In genomic region chr11:1297576-1298473, GRCh38 we compare ENCODE assay signal across 13 cellular contexts. TPM values are rescaled to one million over a fixed set of nuclear protein-coding genes. Genes with fewer than 3 reads are reported as not detected.
DNase-seq lines count a peak whose midpoint lies in the region; ATAC-seq, FAIRE-seq and TF ChIP-seq lines count a peak whose summit lies in the region.
"Had no signal": no experiment of that assay in that cellular context is flagged by ENCODE, and none has a peak within 500 bp of the region (broad histone marks: within the 10 kb centered on the region; RNA-seq: fewer than 3 reads in every experiment).

No MANE protein-coding gene starts in this region.

- WGBS in HepG2 (ENCODE audit: low lambda C conversion rate) = 67% methylated on average over 22 of the region's 31 CpGs
- WGBS in spleen, 5 donors = 61 to 71% (median 64%) methylated on average over 23 to 31 of the region's 31 CpGs

- H3K4me2 ChIP-seq in HepG2 (ENCODE audit: low read depth, low read length) (peak overlapping the region; percentile 76; the same call in 1 of the 2 replicates), OCI-LY7 (ENCODE audit: low read length) (no peak overlapping the region)

- H3K4me1 Mint-ChIP-seq in T-helper 17 cell = peaks cover 14% of the 10 kb centered on the region

- intact Hi-C loops in HepG2 (cut with micrococcal nuclease; ENCODE audit: unreplicated experiment) (loop anchor here (2.0 kb wide), 1 partner anchor 33 kb away; no protein-coding TSS in a partner anchor), spleen (cut with DNase I; ENCODE audit: low total_unique reads) (no loop called here), OCI-LY7 (cut with micrococcal nuclease; ENCODE audit: unreplicated experiment) (no loop called here)

- no peaks in the 10 kb centered on the region for H3K9me2 ChIP-seq in OCI-LY7 (ENCODE audit: insufficient read depth, low read length)

- no peak for FAIRE-seq in HepG2 (lab: Jason Lieb, UNC)
- FAIRE-seq: endometrium had no signal

- TF ChIP-seq EP300 in HepG2 (IDR thresholded peaks at IDR 0.05; ENCODE audit: low read depth in 2 of 2, low read length in 2 of 2) = no peak
- no peak for TF ChIP-seq EP300 in HepG2 (CRISPR knock-in tag; IDR thresholded peaks at IDR 0.05; ENCODE audit: borderline replicate concordance)

- no TSS peak for BruUV-seq in HepG2 (replicated peaks; lab: Mats Ljungman, UMichigan)
- no TSS peak for BruUV-seq in OCI-LY7 (replicated peaks; lab: Mats Ljungman, UMichigan)

- DNase-seq in T-helper 17 cell (no peak), HepG2 (ENCODE audit: low spot score) (no peak), spleen (peak; percentile 80), OCI-LY7 (ENCODE audit: low spot score) (no peak)
- DNase-seq: HFFc6, mammary epithelial cell, NCI-H187 treated with DMSO at 0.1 percent for 48 hours had no signal

- H3K27ac Mint-ChIP-seq in T-helper 17 cell = peak overlapping the region; percentile 51
- H3K27ac Mint-ChIP-seq: CD8-positive, alpha-beta T cell; HFFc6 had no signal

- ATAC-seq in T-helper 17 cell (no peak), HepG2 (no peak), GM21423 (IDR thresholded peaks at IDR 0.05; ENCODE audit: unreplicated experiment) (no peak), HG02798 (IDR thresholded peaks at IDR 0.05; ENCODE audit: poor library complexity, unreplicated experiment) (no peak)
- ATAC-seq: CD8-positive, alpha-beta T cell had no signal

- CTCF ChIA-PET in HepG2 (lab: Yijun Ruan, JAX; ENCODE audit: low intra/inter-chr PET ratio, low total read pairs) = no interaction called here
- CTCF ChIA-PET in OCI-LY7 (lab: Charles Lee; ENCODE audit: unreplicated experiment) = no interaction called here

- TF ChIP-seq CTCF in HepG2 (CRISPR knock-in tag; IDR thresholded peaks at IDR 0.05) = no peak
- no peak for TF ChIP-seq CTCF in spleen (IDR thresholded peaks at IDR 0.05 in 8 of 11, conservative IDR thresholded peaks at IDR 0.05 in 3 of 11)
- TF ChIP-seq CTCF in OCI-LY7 (conservative IDR thresholded peaks at IDR 0.05; ENCODE audit: low read length) = no peak

- no peaks in the 10 kb centered on the region for H3K27me3 Mint-ChIP-seq in T-helper 17 cell

- POLR2A ChIA-PET in HepG2 (lab: Yijun Ruan, JAX) = no interaction called here
- POLR2A ChIA-PET in OCI-LY7 (lab: Charles Lee) = no interaction called here

- in situ Hi-C loops in HepG2 (cut with HindIII; ENCODE audit: extremely low pct_ligation_motif_present, low pct_unique_long_range_greater_than_20kb) = loop anchor here (10.0 kb wide), 1 partner anchor 87 kb away; the partner anchor contains the start of gene BRSK2

- H3K4me1 ChIP-seq in HepG2 (ENCODE audit: insufficient read depth, low read length) = peaks cover 55% of the 10 kb centered on the region
- H3K4me1 ChIP-seq in spleen = peaks cover 7 to 71% (median 46%) of the 10 kb centered on the region in 6 donors
- no peaks in the 10 kb centered on the region for H3K4me1 ChIP-seq in OCI-LY7 (ENCODE audit: insufficient read depth, low read length, poor library complexity, severe bottlenecking)

- H3K4me3 Mint-ChIP-seq in T-helper 17 cell = no peak overlapping the region
- H3K4me3 Mint-ChIP-seq: CD8-positive, alpha-beta T cell; HFFc6 had no signal

- no peak for TF ChIP-seq POLR2A in HepG2 (IDR thresholded peaks at IDR 0.05; ENCODE audit: insufficient read depth in 1 of 2, low read depth in 2 of 2, low read length in 2 of 2)
- no peak for TF ChIP-seq POLR2A in spleen (IDR thresholded peaks at IDR 0.05)

- H3K36me3 ChIP-seq in HepG2 (replicated peaks in 1 of 2; ENCODE audit: control insufficient read depth in 1 of 2, insufficient read depth in 2 of 2, low read length in 2 of 2) (peaks cover 12 to 25% of the 10 kb centered on the region in 2 experiments; a peak in 4 of 5 replicates), spleen (peaks cover 0 to 81% (median 32%) of the 10 kb centered on the region in 6 donors), OCI-LY7 (ENCODE audit: insufficient read depth, low read length) (peaks cover 9% of the 10 kb centered on the region; the same call in 1 of the 2 replicates)

- H4K20me1 ChIP-seq in HepG2 (ENCODE audit: insufficient read depth, low read length) = no peaks in the 10 kb centered on the region; the same call in 1 of the 2 replicates
- no peaks in the 10 kb centered on the region for H4K20me1 ChIP-seq in OCI-LY7 (ENCODE audit: insufficient read depth, low read length)

- H3K27ac ChIP-seq in cingulate gyrus (ENCODE audit: low read depth, low read length) = peak overlapping the region; percentile 88
- H3K27ac ChIP-seq in HepG2 (ENCODE audit: extremely low read length, insufficient read depth, low read length) = peak overlapping the region; percentile 33
- peak overlapping the region in 5 of 8 donors; percentile 1 to 72 (median 58) for H3K27ac ChIP-seq in spleen
- H3K27ac ChIP-seq in OCI-LY7 (ENCODE audit: low read depth, low read length, poor library complexity, severe bottlenecking) = no peak overlapping the region
- H3K27ac ChIP-seq: SK-N-MC had no signal

- H3K36me3 Mint-ChIP-seq in T-helper 17 cell (ENCODE audit: low read depth) = no peaks in the 10 kb centered on the region

- H3K9ac ChIP-seq in HepG2 (ENCODE audit: insufficient read depth, low read depth, low read length) = no peak overlapping the region; the same call in 1 of the 2 replicates

- H3K9me3 ChIP-seq in T-helper 17 cell (ENCODE audit: control insufficient read depth, low read length, poor library complexity, severe bottlenecking) (no peaks in the 10 kb centered on the region), HepG2 (ENCODE audit: low read length) (no peaks in the 10 kb centered on the region), spleen (no peaks in the 10 kb centered on the region), OCI-LY7 (ENCODE audit: low read length) (no peaks in the 10 kb centered on the region)

- H2AFZ ChIP-seq in HepG2 (ENCODE audit: low read length) (no peak overlapping the region), OCI-LY7 (ENCODE audit: low read length) (no peak overlapping the region)

- H3K79me2 ChIP-seq in HepG2 (ENCODE audit: insufficient read depth, low read length) (peaks cover 56% of the 10 kb centered on the region), OCI-LY7 (ENCODE audit: insufficient read depth, low read depth, low read length) (no peaks in the 10 kb centered on the region)

- no peak for TF ChIP-seq RAD21 in HepG2 (CRISPR knock-in tag; IDR thresholded peaks at IDR 0.05)

- H3K4me3 ChIP-seq in HepG2 (replicated peaks in 1 of 3; ENCODE audit: insufficient read depth in 1 of 3, low read depth in 2 of 3, low read length in 3 of 3) (no peak overlapping the region), spleen (no peak overlapping the region), OCI-LY7 (ENCODE audit: low read depth, low read length, poor library complexity, severe bottlenecking) (no peak overlapping the region)
- H3K4me3 ChIP-seq: SK-N-MC had no signal

- H3K27me3 ChIP-seq in HepG2 (ENCODE audit: control insufficient read depth in 1 of 2, insufficient read depth in 2 of 2, low read length in 2 of 2) (no peaks in the 10 kb centered on the region), spleen (replicated peaks in 1 of 7) (no peaks in the 10 kb centered on the region)

TF ChIP-seq in HepG2, 621 proteins besides CTCF, POLR2A, EP300 and RAD21 (continues in another document):
- no peak for TF ChIP-seq MYPOP (CRISPR knock-in tag; IDR thresholded peaks at IDR 0.05)
- TF ChIP-seq HNF4A (CRISPR knock-in tag; IDR thresholded peaks at IDR 0.05) = peak; percentile 47; the same call in 1 of the 2 replicates
- no peak for TF ChIP-seq BCL6 (CRISPR knock-in tag; IDR thresholded peaks at IDR 0.05)

RNA-seq across cellular contexts. Expression of gene TOLLIP, which starts 11.6 kb away (rescaled TPM):
- total RNA-seq in T-helper 17 cell (10 to 100 TPM; 40.2 to 56.3 TPM), HepG2 (2016; rRNA removed; fragmentation: Illumina TruSeq; extraction: Trizol) (19.4 and 25.9 TPM in 2 replicates), spleen (10 to 100 TPM; 44.3 to 67.4 (median 59.8) TPM), OCI-LY7 (2022) (37.1 and 37.5 TPM in 2 replicates)
- 21.8 and 24.1 TPM in 2 replicates for total RNA-seq in HepG2 (2016; cell fraction: cytosol; rRNA removed; fragmentation: Illumina TruSeq; extraction: Trizol; ENCODE audit: low read depth)
- total RNA-seq in HepG2 (2016; cell fraction: insoluble cytoplasmic fraction; rRNA removed; fragmentation: Illumina TruSeq; extraction: Trizol) = 18.0 and 24.4 TPM in 2 replicates
- 16.0 and 17.9 TPM in 2 replicates for total RNA-seq in HepG2 (2016; cell fraction: membrane; rRNA removed; fragmentation: Illumina TruSeq; extraction: Trizol)
- 11.3 and 14.6 TPM in 2 replicates for total RNA-seq in HepG2 (2016; cell fraction: nucleus; rRNA removed; fragmentation: Illumina TruSeq; extraction: Trizol)
- polyA plus RNA-seq in HepG2 (2011; rRNA removed) (44.2 and 47.5 TPM in 2 replicates), spleen (10 to 100 TPM; 16.1 to 35.8 (median 18.7) TPM)
- polyA plus RNA-seq in HepG2 (2011; cell fraction: cytosol; rRNA removed) = 27.1 and 38.7 TPM in 2 replicates
- polyA plus RNA-seq in HepG2 (2011; cell fraction: nucleus; rRNA removed) = 59.6 and 61.9 TPM in 2 replicates
- 31.4 and 32.5 TPM in 2 replicates for polyA plus RNA-seq in HepG2 (2012)
- polyA plus RNA-seq in HepG2 (2016; cell fraction: cytosol; fragmentation: Illumina TruSeq; extraction: Trizol; ENCODE audit: low read depth) = 23.1 and 26.1 TPM in 2 replicates
- 40.7 and 53.4 TPM in 2 replicates for polyA plus RNA-seq in HepG2 (2016; cell fraction: insoluble cytoplasmic fraction; fragmentation: Illumina TruSeq; extraction: Trizol; ENCODE audit: low read depth)
- polyA plus RNA-seq in HepG2 (2016; cell fraction: membrane; fragmentation: Illumina TruSeq; extraction: Trizol; ENCODE audit: low read depth) = 25.9 and 29.3 TPM in 2 replicates
- polyA plus RNA-seq in HepG2 (2016; cell fraction: nucleus; fragmentation: Illumina TruSeq; extraction: Trizol; ENCODE audit: insufficient read depth, low read depth) = 27.5 and 35.7 TPM in 2 replicates
- 19.2 and 101 TPM in 2 replicates for polyA minus RNA-seq in HepG2 (2011; rRNA and poly(A)+ RNA removed; ENCODE audit: low replicate concordance)
- polyA minus RNA-seq in HepG2 (2011; cell fraction: cytosol; rRNA and poly(A)+ RNA removed) = 14.2 and 15.4 TPM in 2 replicates
- 17.4 and 24.5 TPM in 2 replicates for polyA minus RNA-seq in HepG2 (2011; cell fraction: nucleus; rRNA and poly(A)+ RNA removed)
- total RNA-seq in OCI-LY7 (2014; rRNA removed; shearing (Covaris generic)) = 15.9 and 21.7 TPM in 2 replicates
